10 cellular contexts compared by ENCODE assay signal in genomic region chr16:78377312-78377711, GRCh38.
"Had no signal": no experiment of that assay in that cellular context is flagged by ENCODE, and none has a peak within 500 bp of the region (broad histone marks: within the 10 kb centered on the region; RNA-seq: fewer than 3 reads in every experiment).

No MANE protein-coding gene starts in this region.

- ATAC-seq: activated CD4-positive, alpha-beta T cell treated with anti-CD3 and anti-CD28 coated beads for 36 hours; activated CD4-positive, CD25-positive, alpha-beta regulatory T cell treated with anti-CD3 and anti-CD28 coated beads, Interleukin-2, amount 50 U/mL, for 24 hours; activated CD8-positive, alpha-beta memory T cell treated with anti-CD3 and anti-CD28 coated beads, Interleukin-2, amount 10 ng/mL, durations not matched to agents 7 days and 5 days; activated CD8-positive, alpha-beta T cell treated with anti-CD3 and anti-CD28 coated beads for 36 hours; activated CD8-positive, alpha-beta T cell treated with anti-CD3 and anti-CD28 coated beads, Interleukin-2, amount 10 ng/mL, durations not matched to agents 7 days and 5 days; T-helper 17 cell; WTC11 had no signal

- FAIRE-seq: TTC549 had no signal

- H3K36me3 ChIP-seq: WERI-Rb-1 had no signal

- H3K27ac ChIP-seq: VCaP, WERI-Rb-1 had no signal
